In the genomic region with DNA sequence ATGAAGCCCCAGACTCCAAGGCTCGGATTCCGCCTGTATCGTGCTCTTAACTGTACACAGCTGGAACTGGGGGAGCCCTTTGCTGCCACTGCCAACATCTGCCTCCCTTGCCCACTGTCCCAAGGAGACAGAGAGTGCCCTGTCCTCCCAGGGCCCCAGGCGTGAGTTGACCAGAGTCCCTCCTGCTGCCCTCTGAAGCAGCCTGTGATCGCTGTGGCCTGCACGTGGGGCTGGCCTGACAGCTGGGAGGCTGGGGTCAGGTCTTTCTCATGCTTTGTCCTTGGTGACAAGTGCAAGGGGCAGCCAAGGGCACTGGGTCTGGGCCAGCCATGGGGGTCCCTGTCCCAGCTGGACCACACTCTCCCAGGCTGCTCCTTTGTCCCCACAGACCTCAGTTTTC, we compare ENCODE assay signal across 1 cellular context.
TF ChIP-seq lines count a peak whose summit lies in the region.

No MANE protein-coding gene starts in this region.

TF ChIP-seq in WTC11, 78 proteins besides CTCF, POLR2A, EP300 and RAD21 (continued from another document):
- TF ChIP-seq, protein P1, sequence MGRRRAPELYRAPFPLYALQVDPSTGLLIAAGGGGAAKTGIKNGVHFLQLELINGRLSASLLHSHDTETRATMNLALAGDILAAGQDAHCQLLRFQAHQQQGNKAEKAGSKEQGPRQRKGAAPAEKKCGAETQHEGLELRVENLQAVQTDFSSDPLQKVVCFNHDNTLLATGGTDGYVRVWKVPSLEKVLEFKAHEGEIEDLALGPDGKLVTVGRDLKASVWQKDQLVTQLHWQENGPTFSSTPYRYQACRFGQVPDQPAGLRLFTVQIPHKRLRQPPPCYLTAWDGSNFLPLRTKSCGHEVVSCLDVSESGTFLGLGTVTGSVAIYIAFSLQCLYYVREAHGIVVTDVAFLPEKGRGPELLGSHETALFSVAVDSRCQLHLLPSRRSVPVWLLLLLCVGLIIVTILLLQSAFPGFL (CRISPR knock-in tag; IDR thresholded peaks at IDR 0.05; ENCODE audit: borderline replicate concordance) = no peak
- TF ChIP-seq NR1H2 (CRISPR knock-in tag; IDR thresholded peaks at IDR 0.05) = no peak
